21 cellular contexts compared by ENCODE assay signal in the genomic region with DNA sequence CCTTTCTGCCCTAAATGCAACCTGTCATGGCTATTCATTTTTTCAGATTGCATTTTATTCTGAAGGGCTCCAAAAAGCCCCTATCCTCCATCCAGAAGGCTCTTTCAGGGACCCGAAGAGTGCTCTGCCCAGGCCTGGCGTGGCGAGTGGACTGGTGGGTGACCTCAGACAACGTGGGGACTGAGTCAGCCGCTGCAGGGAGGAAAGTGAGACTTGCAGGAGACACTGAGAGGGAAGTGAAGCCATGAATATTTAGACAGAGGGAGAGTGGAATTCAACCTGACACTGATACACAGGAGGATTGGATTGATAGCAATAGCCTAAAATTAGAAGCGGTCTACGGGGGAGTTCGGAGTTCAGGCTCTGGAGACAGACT.
DNase-seq lines count a peak whose midpoint lies in the region; ATAC-seq, FAIRE-seq and TF ChIP-seq lines count a peak whose summit lies in the region.
"Had no signal": no experiment of that assay in that cellular context is flagged by ENCODE, and none has a peak within 500 bp of the region (broad histone marks: within the 10 kb centered on the region; RNA-seq: fewer than 3 reads in every experiment).

No MANE protein-coding gene starts in this region.

- no peak for FAIRE-seq in frontal cortex (lab: Jason Lieb, UNC)
- FAIRE-seq: A204.1, G401.6, GM12892 had no signal

- H3K27me3 Mint-ChIP-seq in chondrocyte (ENCODE audit: low read depth) (no peaks in the 10 kb centered on the region), nephron progenitor cell (ENCODE audit: low read depth, poor library complexity) (no peaks in the 10 kb centered on the region)

- H3K27ac Mint-ChIP-seq in chondrocyte (ENCODE audit: unreplicated experiment): peak overlapping the region; percentile 11
- peak overlapping the region; percentile 65 for H3K27ac Mint-ChIP-seq in nephron progenitor cell
- H3K27ac Mint-ChIP-seq: CD8-positive, alpha-beta memory T cell; IgD-negative memory B cell had no signal

- no peaks in the 10 kb centered on the region for H3K9me3 Mint-ChIP-seq in chondrocyte (ENCODE audit: low read depth)
- H3K9me3 Mint-ChIP-seq in nephron progenitor cell: peaks cover 24% of the 10 kb centered on the region
- H3K9me3 Mint-ChIP-seq: IgD-negative memory B cell had no signal

- H3K36me3 Mint-ChIP-seq in chondrocyte (ENCODE audit: low read depth) (no peaks in the 10 kb centered on the region), nephron progenitor cell (ENCODE audit: low read depth) (no peaks in the 10 kb centered on the region)
- H3K36me3 Mint-ChIP-seq: CD8-positive, alpha-beta memory T cell had no signal

- ATAC-seq in Right ventricle myocardium inferior (no peak), left ventricle myocardium superior (no peak), GM18907 (IDR thresholded peaks at IDR 0.05; ENCODE audit: unreplicated experiment) (no peak)

- intact Hi-C loops in Right ventricle myocardium inferior (cut with DNase I): no loop called here
- intact Hi-C loops in left ventricle myocardium superior (cut with micrococcal nuclease): no loop called here

- H3K4me1 Mint-ChIP-seq in chondrocyte (ENCODE audit: low read depth) (peaks cover 29% of the 10 kb centered on the region), nephron progenitor cell (peaks cover 78% of the 10 kb centered on the region)
- H3K4me1 Mint-ChIP-seq: CD8-positive, alpha-beta memory T cell; IgD-negative memory B cell had no signal

- H3K4me3 Mint-ChIP-seq in chondrocyte (ENCODE audit: unreplicated experiment) (no peak overlapping the region), nephron progenitor cell (no peak overlapping the region)
- H3K4me3 Mint-ChIP-seq: CD8-positive, alpha-beta memory T cell; IgD-negative memory B cell had no signal

- peak; percentile 7 for DNase-seq in Right ventricle myocardium inferior (ENCODE audit: missing footprints)
- no peak for DNase-seq in left ventricle myocardium superior
- DNase-seq in chondrocyte (ENCODE audit: low spot score): no peak
- DNase-seq in nephron progenitor cell: no peak
- DNase-seq in NCI-H226: no peak
- DNase-seq in frontal cortex (ENCODE audit: low spot score in 2 of 2): no peak
- DNase-seq: Calu3; CD8-positive, alpha-beta memory T cell; DMS153; GM23248; HCEC 1CT; NCI-H1105 treated with DMSO at 0.1 percent for 48 hours; NCI-H2171; NCI-H524 treated with DMSO at 0.1 percent for 48 hours; Peyer's patch; Right ventricle myocardium superior had no signal

- no peak for TF ChIP-seq CTCF in chondrocyte (IDR thresholded peaks at IDR 0.05)
- TF ChIP-seq CTCF in nephron progenitor cell (IDR thresholded peaks at IDR 0.05): no peak
